In the genomic region with DNA sequence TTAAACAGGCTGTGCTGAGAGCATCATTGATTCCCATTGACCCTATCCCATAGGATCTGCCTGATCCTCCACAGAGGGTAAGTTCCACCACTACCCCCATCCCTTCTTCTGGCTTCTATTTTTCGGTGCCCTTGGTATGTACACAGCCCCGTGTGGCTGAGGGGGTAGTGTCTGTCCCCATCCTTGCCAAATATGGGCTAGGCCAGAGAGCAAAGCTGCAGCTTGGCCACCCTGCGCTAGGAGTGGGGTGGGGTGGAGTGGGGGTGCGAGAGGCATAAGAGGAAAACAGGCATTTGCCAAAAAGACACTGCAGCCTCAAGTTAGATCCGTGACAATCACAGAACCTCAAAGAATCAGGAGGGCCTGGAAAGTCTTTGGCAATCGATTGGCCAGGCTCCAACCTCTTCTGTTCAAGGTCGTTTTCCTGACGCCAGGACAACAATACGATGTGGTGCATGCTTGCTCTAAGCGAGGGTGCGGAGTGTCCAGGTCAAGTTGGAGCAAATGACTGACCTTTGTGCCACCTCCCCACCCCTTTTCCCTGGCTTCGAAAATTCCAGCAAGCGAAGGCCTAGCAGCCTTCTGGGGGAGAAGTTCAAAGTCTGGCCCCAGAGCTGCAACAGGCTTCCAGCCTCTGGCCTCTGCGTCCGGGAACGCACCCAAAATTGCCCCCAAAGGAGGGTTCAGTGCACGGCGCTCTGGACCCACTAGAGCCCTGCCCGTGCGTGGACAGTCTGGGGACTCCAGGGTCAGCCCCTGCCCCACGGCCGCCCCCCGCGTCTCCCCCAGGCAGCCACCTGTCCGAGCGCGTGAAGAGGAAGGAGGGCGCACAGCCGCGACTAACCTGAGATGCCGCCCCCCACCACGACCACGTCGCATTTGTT, we compare ENCODE assay signal across 11 cellular contexts. TPM values are rescaled to one million over a fixed set of nuclear protein-coding genes. Genes with fewer than 3 reads are reported as not detected.
DNase-seq lines count a peak whose midpoint lies in the region; ATAC-seq and TF ChIP-seq lines count a peak whose summit lies in the region.
"Had no signal": no experiment of that assay in that cellular context is flagged by ENCODE, and none has a peak within 500 bp of the region (broad histone marks: within the 10 kb centered on the region; RNA-seq: fewer than 3 reads in every experiment).

No MANE protein-coding gene starts in this region.

- H3K27me3 ChIP-seq in esophagus muscularis mucosa (no peaks in the 10 kb centered on the region), mesendoderm (ENCODE audit: insufficient read depth, low read length, poor library complexity) (no peaks in the 10 kb centered on the region), testis (no peaks in the 10 kb centered on the region)

- no peak overlapping the region for H4K5ac ChIP-seq in mesendoderm (ENCODE audit: low read length)

- intact Hi-C loops in esophagus muscularis mucosa (cut with DNase I) = no loop called here
- intact Hi-C loops in testis (cut with DNase I; ENCODE audit: low total_unique reads) = no loop called here

- H3K36me3 ChIP-seq in esophagus muscularis mucosa (no peaks in the 10 kb centered on the region), mesendoderm (ENCODE audit: control insufficient read depth, insufficient read depth, low read length) (no peaks in the 10 kb centered on the region), testis (ENCODE audit: low read depth, missing control alignments) (no peaks in the 10 kb centered on the region)

- H3K4me2 ChIP-seq in mesendoderm (ENCODE audit: low read length) = no peak overlapping the region

- H3K4me1 ChIP-seq in esophagus muscularis mucosa = peaks cover 4 to 40% (median 12%) of the 10 kb centered on the region in 4 donors
- no peaks in the 10 kb centered on the region for H3K4me1 ChIP-seq in mesendoderm (ENCODE audit: control insufficient read depth, low read depth, low read length)
- H3K4me1 ChIP-seq in testis = no peaks in the 10 kb centered on the region

- TF ChIP-seq POLR2A in esophagus muscularis mucosa (IDR thresholded peaks at IDR 0.05; ENCODE audit: low read depth) (no peak), testis (IDR thresholded peaks at IDR 0.05) (no peak)

- WGBS in esophagus muscularis mucosa = 51% methylated on average over 13 of the region's 34 CpGs
- WGBS in mesendoderm (ENCODE audit: extremely low coverage, insufficient coverage, low lambda C conversion rate) = no CpG with 5 or more reads among the region's 34 CpGs
- 2 to 5% methylated on average over 6 to 21 of the region's 34 CpGs for WGBS in testis, 2 donors

- no peak overlapping the region for H3K4ac ChIP-seq in mesendoderm (ENCODE audit: low read depth, low read length)

- no peak overlapping the region for H2AK5ac ChIP-seq in mesendoderm (ENCODE audit: low read length)

- H3K9me3 ChIP-seq in esophagus muscularis mucosa (no peaks in the 10 kb centered on the region), testis (no peaks in the 10 kb centered on the region)

- H3K18ac ChIP-seq in mesendoderm (ENCODE audit: low read length) = no peak overlapping the region

- H3K56ac ChIP-seq in mesendoderm (ENCODE audit: low read length) = peak overlapping the region; percentile 67

- TF ChIP-seq CTCF in esophagus muscularis mucosa (IDR thresholded peaks at IDR 0.05) (no peak), testis (IDR thresholded peaks at IDR 0.05) (no peak)

- H3K27ac ChIP-seq in esophagus muscularis mucosa (replicated peaks in 1 of 4) (peak overlapping the region; percentile 75 to 87 (median 80)), mesendoderm (ENCODE audit: low read depth, low read length) (no peak overlapping the region), testis (no peak overlapping the region)

- peak overlapping the region; percentile 57 to 67 (median 62) for H3K4me3 ChIP-seq in esophagus muscularis mucosa
- no peak overlapping the region for H3K4me3 ChIP-seq in mesendoderm (ENCODE audit: low read length)
- peak overlapping the region; percentile 36 to 61 for H3K4me3 ChIP-seq in testis

- H3K79me1 ChIP-seq in mesendoderm (ENCODE audit: low read length) = no peaks in the 10 kb centered on the region

- H3K79me2 ChIP-seq in mesendoderm (ENCODE audit: control insufficient read depth, insufficient read depth, low read length) = no peaks in the 10 kb centered on the region

- no peak overlapping the region for H4K8ac ChIP-seq in mesendoderm (ENCODE audit: low read depth, low read length)

- no peak for ATAC-seq in GM21381 (IDR thresholded peaks at IDR 0.05; ENCODE audit: unreplicated experiment)
- ATAC-seq in HG03039 (IDR thresholded peaks at IDR 0.05; ENCODE audit: unreplicated experiment) = no peak

- DNase-seq in SW480 (ENCODE audit: low spot score) (peak; percentile 1), esophagus muscularis mucosa (ENCODE audit: extremely low spot score) (no peak), mesendoderm (no peak), testis (peak; percentile 47), NCI-H82 (lab: John Stamatoyannopoulos, UW) (no peak), SW 1271 (lab: John Stamatoyannopoulos, UW) (no peak)
- DNase-seq: effector CD4-positive, alpha-beta T cell; NCI-H1092 had no signal

- no peak overlapping the region for H2BK5ac ChIP-seq in mesendoderm (ENCODE audit: low read length)

- no peak overlapping the region for H2BK120ac ChIP-seq in mesendoderm (ENCODE audit: low read depth, low read length)

- no peak overlapping the region for H3K9ac ChIP-seq in mesendoderm (ENCODE audit: low read length)

- no peak overlapping the region for H2BK15ac ChIP-seq in mesendoderm (replicated peaks; ENCODE audit: low read depth)

- TF ChIP-seq EP300 in esophagus muscularis mucosa (IDR thresholded peaks at IDR 0.05) = no peak

- no peak overlapping the region for H3K23ac ChIP-seq in mesendoderm (ENCODE audit: low read length)

RNA-seq across cellular contexts. Expression of gene MAOB, which starts 0.6 kb away (rescaled TPM):
- 10 to 100 TPM; 37.1 to 87.8 (median 41.3) TPM for total RNA-seq in esophagus muscularis mucosa
- 0.49 TPM for polyA plus RNA-seq in mesendoderm (2013, experiment 1 of 2)
- 0.63 TPM for polyA plus RNA-seq in mesendoderm (2013, experiment 2 of 2)
- 10 to 100 TPM in 1 of 2 donors, 1 to 10 TPM in 1; 9.2 to 12.8 TPM for total RNA-seq in testis
- polyA plus RNA-seq in testis (ENCODE audit: insufficient read depth, low read depth, low replicate concordance) = 32.8 TPM
- total RNA-seq: lung microvascular endothelial cell had no signal

Comparison
In these comparisons a context has a peak if more than half of its experiments do, and no peak if none do; other contexts are left out.
1. DNase-seq: peak in SW480 (single experiment) and testis (single experiment); none in esophagus muscularis mucosa (single experiment), mesendoderm (single experiment), NCI-H82 (single experiment) and SW 1271 (0 of 2).
2. H3K27ac ChIP-seq: peak in esophagus muscularis mucosa (4 of 4); none in mesendoderm (single experiment) and testis (0 of 2).